In genomic region chr17:18318771-18319450, GRCh38 we compare ENCODE assay signal across 8 cellular contexts. TPM values are rescaled to one million over a fixed set of nuclear protein-coding genes. Genes with fewer than 3 reads are reported as not detected.
DNase-seq lines count a peak whose midpoint lies in the region; ATAC-seq and TF ChIP-seq lines count a peak whose summit lies in the region.
"Had no signal": no experiment of that assay in that cellular context is flagged by ENCODE, and none has a peak within 500 bp of the region (broad histone marks: within the 10 kb centered on the region; RNA-seq: fewer than 3 reads in every experiment).

No MANE protein-coding gene starts in this region.

- intact Hi-C loops in mammary epithelial cell (cut with micrococcal nuclease) (no loop called here), sigmoid colon (cut with DNase I) (loop anchor here (5.0 kb wide), 1 partner anchor 92 kb away; the partner anchor contains the start of gene LLGL1), colonic mucosa (cut with DNase I) (loop anchor here (5.0 kb wide), 1 partner anchor 72 kb away; no protein-coding TSS in a partner anchor)

- no peaks in the 10 kb centered on the region; the same call in 1 of the 2 replicates for H3K36me3 ChIP-seq in Karpas-422 (ENCODE audit: insufficient read depth, low read length)
- peaks cover 8% of the 10 kb centered on the region for H3K36me3 ChIP-seq in mammary epithelial cell (ENCODE audit: insufficient read depth, low read length)
- H3K36me3 ChIP-seq in sigmoid colon: peaks cover 10 to 63% (median 23%) of the 10 kb centered on the region in 4 donors
- H3K36me3 ChIP-seq in colonic mucosa: peaks cover 8% of the 10 kb centered on the region

- H3K4me2 ChIP-seq in Karpas-422 (ENCODE audit: low read depth, low read length, poor library complexity, severe bottlenecking) (peak overlapping the region; percentile 16), mammary epithelial cell (ENCODE audit: insufficient read depth, low read depth, low read length) (peak overlapping the region; percentile 40)

- no peak for DNase-seq in Karpas-422
- DNase-seq in mammary epithelial cell: no peak
- DNase-seq in sigmoid colon: peak; percentile 64
- DNase-seq in superior temporal gyrus (ENCODE audit: extremely low spot score): no peak
- DNase-seq in colonic mucosa: no peak
- DNase-seq: activated effector memory CD4-positive, alpha-beta T cell treated with anti-CD3 and anti-CD28 coated beads, Interleukin-2, amount 50 U/mL, for 16 hours; KG1 had no signal

- H3K27ac ChIP-seq in Karpas-422 (ENCODE audit: low read length) (no peak overlapping the region), mammary epithelial cell (ENCODE audit: insufficient read depth, low read depth, low read length) (no peak overlapping the region), sigmoid colon (no peak overlapping the region), colonic mucosa (no peak overlapping the region)

- no peak for TF ChIP-seq POLR2A in sigmoid colon (IDR thresholded peaks at IDR 0.05)

- H3K27me3 ChIP-seq in Karpas-422 (ENCODE audit: low read length): no peaks in the 10 kb centered on the region
- H3K27me3 ChIP-seq in mammary epithelial cell (ENCODE audit: insufficient read depth, low read length): no peaks in the 10 kb centered on the region
- H3K27me3 ChIP-seq in sigmoid colon: no peaks in the 10 kb centered on the region
- no peaks in the 10 kb centered on the region for H3K27me3 ChIP-seq in colonic mucosa

- WGBS in mammary epithelial cell (ENCODE audit: low coverage, missing lambda C conversion rate): 74% methylated on average over 13 of the region's 18 CpGs
- WGBS in sigmoid colon, 2 donors: 79 to 89% methylated on average over 18 of the region's 18 CpGs

- H3K79me2 ChIP-seq in Karpas-422 (ENCODE audit: low read length) (peaks cover 63% of the 10 kb centered on the region), mammary epithelial cell (ENCODE audit: insufficient read depth, low read length) (peaks cover 87% of the 10 kb centered on the region)

- H3K4me3 ChIP-seq in Karpas-422 (ENCODE audit: low read length): peak overlapping the region; percentile 5; the same call in 1 of the 2 replicates
- H3K4me3 ChIP-seq in mammary epithelial cell (replicated peaks in 1 of 3; ENCODE audit: insufficient read depth in 1 of 3, low read depth in 2 of 3, low read length in 3 of 3): no peak overlapping the region
- H3K4me3 ChIP-seq in sigmoid colon: peak overlapping the region in 1 of 4 donors; percentile 7
- no peak overlapping the region for H3K4me3 ChIP-seq in colonic mucosa

- no peak for TF ChIP-seq CTCF in mammary epithelial cell (conservative IDR thresholded peaks at IDR 0.05 in 1 of 2, IDR thresholded peaks at IDR 0.05 in 1 of 2; ENCODE audit: extremely low read depth in 1 of 2, insufficient read depth in 1 of 2, low read depth in 1 of 2, low read length in 2 of 2)
- TF ChIP-seq CTCF in sigmoid colon (IDR thresholded peaks at IDR 0.05): no peak
- TF ChIP-seq CTCF in colonic mucosa (IDR thresholded peaks at IDR 0.05): no peak

- dilution Hi-C loops in mammary epithelial cell (cut with HindIII; ENCODE audit: low sequenced_read_pairs): no loop called here

- H4K20me1 ChIP-seq in Karpas-422 (ENCODE audit: insufficient read depth, low read depth, low read length) (peaks cover 11% of the 10 kb centered on the region; the same call in 1 of the 2 replicates), mammary epithelial cell (ENCODE audit: insufficient read depth, low read length) (no peaks in the 10 kb centered on the region)

- H3K9ac ChIP-seq in Karpas-422 (ENCODE audit: low read length) (no peak overlapping the region), mammary epithelial cell (ENCODE audit: insufficient read depth, low read length) (no peak overlapping the region), colonic mucosa (ENCODE audit: low read depth in 2 of 2, low read length in 2 of 2) (no peak overlapping the region)

- H3K9me3 ChIP-seq in Karpas-422 (ENCODE audit: low read length) (no peaks in the 10 kb centered on the region), mammary epithelial cell (replicated peaks; ENCODE audit: insufficient read depth, low read length) (no peaks in the 10 kb centered on the region), sigmoid colon (no peaks in the 10 kb centered on the region), colonic mucosa (no peaks in the 10 kb centered on the region)

- peaks cover 35% of the 10 kb centered on the region for H3K4me1 ChIP-seq in Karpas-422 (ENCODE audit: low read length)
- H3K4me1 ChIP-seq in mammary epithelial cell (ENCODE audit: insufficient read depth, low read length): peaks cover 30% of the 10 kb centered on the region
- peaks cover 0 to 64% (median 58%) of the 10 kb centered on the region in 4 donors for H3K4me1 ChIP-seq in sigmoid colon
- peaks cover 37% of the 10 kb centered on the region for H3K4me1 ChIP-seq in colonic mucosa

- no peaks in the 10 kb centered on the region for H3K9me2 ChIP-seq in Karpas-422 (replicated peaks; ENCODE audit: insufficient read depth, low read length)

- in situ Hi-C loops in mammary epithelial cell (cut with MboI; ENCODE audit: low sequenced_read_pairs in 2 of 2): no loop called here

- H2AFZ ChIP-seq in Karpas-422 (ENCODE audit: low read length) (no peak overlapping the region), mammary epithelial cell (ENCODE audit: low read depth, low read length) (no peak overlapping the region)

- no TSS peak for BruUV-seq in mammary epithelial cell (replicated peaks; lab: Mats Ljungman, UMichigan)

- CTCF ChIA-PET in mammary epithelial cell (lab: Charles Lee; ENCODE audit: low non-redundant PET): no interaction called here

- no peak for ATAC-seq in GM21717 (IDR thresholded peaks at IDR 0.05; ENCODE audit: unreplicated experiment)

- TF ChIP-seq EP300 in sigmoid colon (IDR thresholded peaks at IDR 0.05): no peak

RNA-seq across cellular contexts. Expression of gene SMCR8, which starts 3.8 kb away (rescaled TPM):
- total RNA-seq in Karpas-422 (2014; rRNA removed; shearing (Covaris generic); ENCODE audit: low replicate concordance): 12.7 and 14.4 TPM in 2 replicates
- total RNA-seq in mammary epithelial cell (10 to 100 TPM; 15.2 to 21.5 TPM), sigmoid colon (10 to 100 TPM in 3 of 4 donors, 1 to 10 TPM in 1; 9.3 to 12.2 (median 10.6) TPM), colonic mucosa (10 to 100 TPM; 20.5 to 21.4 TPM)
- polyA plus RNA-seq in mammary epithelial cell (9.7 TPM), sigmoid colon (10 to 100 TPM in 1 of 3 donors, 1 to 10 TPM in 2; 4.2 to 16.6 (median 6.7) TPM)
- 31.2 TPM for polyA minus RNA-seq in mammary epithelial cell

RNA-seq across cellular contexts. Expression of gene TOP3A, which starts 4.1 kb away (rescaled TPM):
- 19.0 and 34.9 TPM in 2 replicates for total RNA-seq in Karpas-422 (2014; rRNA removed; shearing (Covaris generic); ENCODE audit: low replicate concordance)
- 10 to 100 TPM; 27.2 to 36.4 TPM for total RNA-seq in mammary epithelial cell
- polyA plus RNA-seq in mammary epithelial cell: 15.2 TPM
- polyA minus RNA-seq in mammary epithelial cell: 71.6 TPM
- 10 to 100 TPM; 22.1 to 42.4 (median 26.0) TPM for total RNA-seq in sigmoid colon
- polyA plus RNA-seq in sigmoid colon: 10 to 100 TPM in 1 of 3 donors, 1 to 10 TPM in 2; 5.4 to 21.6 (median 5.5) TPM
- 10 to 100 TPM; 27.2 to 45.4 TPM for total RNA-seq in colonic mucosa

RNA-seq across cellular contexts. Expression of gene SHMT1, which starts 44.4 kb away (rescaled TPM):
- total RNA-seq in Karpas-422 (2014; rRNA removed; shearing (Covaris generic); ENCODE audit: low replicate concordance): 16.7 and 17.7 TPM in 2 replicates
- total RNA-seq in mammary epithelial cell (10 to 100 TPM; 25.3 to 25.6 TPM), sigmoid colon (10 to 100 TPM; 21.9 to 34.2 (median 26.9) TPM), colonic mucosa (10 to 100 TPM; 41.4 to 58.0 TPM)
- polyA plus RNA-seq in mammary epithelial cell (25.8 TPM), sigmoid colon (10 to 100 TPM; 16.2 to 34.8 (median 24.7) TPM)
- polyA minus RNA-seq in mammary epithelial cell: 58.6 TPM

RNA-seq across cellular contexts. Expression of gene MIEF2, which starts 58.4 kb away (rescaled TPM):
- 4.5 and 14.2 TPM in 2 replicates for total RNA-seq in Karpas-422 (2014; rRNA removed; shearing (Covaris generic); ENCODE audit: low replicate concordance)
- total RNA-seq in mammary epithelial cell (10 to 100 TPM; 11.9 to 56.3 TPM), sigmoid colon (10 to 100 TPM in 3 of 4 donors, 1 to 10 TPM in 1; 8.7 to 14.4 (median 11.7) TPM), colonic mucosa (10 to 100 TPM; 13.2 to 15.3 TPM)
- polyA plus RNA-seq in mammary epithelial cell (7.7 TPM), sigmoid colon (10 to 100 TPM in 2 of 3 donors, 1 to 10 TPM in 1; 3.7 to 11.4 (median 11.1) TPM)
- polyA minus RNA-seq in mammary epithelial cell: 27.9 TPM

RNA-seq across cellular contexts. Expression of gene EVPLL, which starts 58.7 kb away (rescaled TPM):
- total RNA-seq in Karpas-422 (2014; rRNA removed; shearing (Covaris generic); ENCODE audit: low replicate concordance): not detected in 2 replicates
- under 1 TPM in 1 of 2 donors, not detected in 1; 0.17 TPM for total RNA-seq in mammary epithelial cell
- not detected for polyA plus RNA-seq in mammary epithelial cell
- not detected for polyA minus RNA-seq in mammary epithelial cell
- not detected for total RNA-seq in sigmoid colon
- under 1 TPM in 2 of 3 donors, not detected in 1; 0.28 to 0.60 TPM for polyA plus RNA-seq in sigmoid colon
- under 1 TPM; 0.25 to 0.69 TPM for total RNA-seq in colonic mucosa
